8 cellular contexts compared by ENCODE assay signal in the genomic region with DNA sequence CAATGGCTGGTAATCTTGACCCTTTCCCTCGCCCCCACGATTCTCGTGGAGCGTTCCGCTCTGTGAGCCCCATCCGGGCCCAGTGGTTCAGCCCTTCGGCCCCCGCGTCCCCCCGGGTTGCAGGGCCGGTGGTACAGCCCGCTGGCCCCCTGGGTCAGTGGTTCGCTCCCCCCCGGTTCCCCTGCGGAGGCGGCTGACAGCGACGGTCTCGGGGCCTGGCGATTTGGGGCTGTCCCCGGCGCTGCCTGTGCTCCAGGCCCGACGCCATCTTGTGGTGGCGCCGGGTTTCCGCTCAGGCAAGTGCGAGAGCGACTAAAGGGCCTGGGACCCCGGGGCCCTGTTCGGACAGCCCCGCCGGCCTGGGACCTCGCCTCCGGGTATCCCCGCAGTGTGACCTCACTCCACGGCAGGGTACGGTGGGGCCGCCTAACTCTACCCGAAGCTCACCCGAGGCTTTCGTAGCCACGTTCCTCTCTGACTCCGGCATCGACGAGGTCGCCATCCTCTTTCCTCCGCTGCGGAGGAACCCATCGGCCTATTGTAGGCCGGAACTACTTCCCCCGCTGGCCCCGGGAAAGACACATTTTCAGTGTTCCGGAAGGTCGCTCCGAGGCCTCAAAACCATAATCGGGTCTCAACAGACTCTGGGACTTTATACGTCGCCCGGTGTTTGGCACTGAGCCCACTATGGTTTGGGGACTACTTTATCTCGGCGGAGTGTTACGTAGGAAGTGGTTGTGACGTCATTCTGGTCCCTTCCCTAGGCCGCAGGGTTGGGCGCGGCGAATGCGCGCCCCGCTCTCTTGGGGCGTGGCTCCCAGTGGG. TPM values are rescaled to one million over a fixed set of nuclear protein-coding genes. Genes with fewer than 3 reads are reported as not detected.
DNase-seq lines count a peak whose midpoint lies in the region; ATAC-seq and TF ChIP-seq lines count a peak whose summit lies in the region.

TSS of gene ZNF335 (minus strand) at position 529 of the 825 bp plus-strand sequence. CDS start 793 bp downstream, outside the sequence.

- TF ChIP-seq CTCF in KMS-11 (conservative IDR thresholded peaks at IDR 0.05; ENCODE audit: low read depth, low read length): peak; percentile 48; the same call in 1 of the 2 replicates
- peak; percentile 44 to 62 (median 54) for TF ChIP-seq CTCF in Peyer's patch (IDR thresholded peaks at IDR 0.05)

- H3K9me3 ChIP-seq in Peyer's patch (no peaks in the 10 kb centered on the region), muscle layer of duodenum (ENCODE audit: control insufficient read depth in 1 of 2, low read length in 2 of 2) (no peaks in the 10 kb centered on the region)

- DNase-seq in DMS79 treated with DMSO at 0.1 percent for 48 hours (lab: John Stamatoyannopoulos, UW) (peak; percentile 72), Peyer's patch (peak; percentile 91 to 96 (median 96))
- DNase-seq in activated T-cell treated with anti-CD3 and anti-CD28 coated beads, Interleukin-2, amount 50 U/mL, for 48 hours: peak; percentile 97 to 98
- peak; percentile 84 to 94 for DNase-seq in stimulated activated CD8-positive, alpha-beta memory T cell treated with anti-CD3 and anti-CD28 coated beads, Interleukin-7, amount 100 ng/mL, for 4 hours (ENCODE audit: low read depth in 2 of 2)

- peak in 1 of 2 donors; percentile 83 for TF ChIP-seq POLR2A in Peyer's patch (IDR thresholded peaks at IDR 0.05)

- peak within 1 kb of the TSS; percentile 14 for H3K4me3 ChIP-seq in KMS-11 (IDR thresholded peaks at IDR 0.05; ENCODE audit: insufficient read depth, low read depth, low read length)
- peak within 1 kb of the TSS; percentile 56 to 83 (median 71) for H3K4me3 ChIP-seq in Peyer's patch
- peak within 1 kb of the TSS; percentile 84 to 93 for H3K4me3 ChIP-seq in muscle layer of duodenum (ENCODE audit: low read depth in 1 of 2, low read length in 2 of 2)

- H3K9ac ChIP-seq in KMS-11: peak within 1 kb of the TSS; percentile 96

- H3K27ac ChIP-seq in KMS-11 (peak within 1 kb of the TSS; percentile 96), Peyer's patch (peak within 1 kb of the TSS; percentile 94 to 99 (median 98)), muscle layer of duodenum (ENCODE audit: low read length) (peak within 1 kb of the TSS; percentile 100)

- H3K4me1 ChIP-seq in KMS-11 (ENCODE audit: low read depth, poor library complexity, severe bottlenecking) (peaks cover 29% of the 10 kb centered on the region), Peyer's patch (peaks cover 0 to 19% (median 12%) of the 10 kb centered on the region in 4 donors), muscle layer of duodenum (ENCODE audit: control insufficient read depth in 1 of 2, insufficient read depth in 2 of 2, low read length in 2 of 2) (peaks cover 11 to 18% of the 10 kb centered on the region in 2 donors)

- peak; percentile 49 for ATAC-seq in GM21737 (IDR thresholded peaks at IDR 0.05; ENCODE audit: unreplicated experiment)
- ATAC-seq in esophagus mucosa: peak; percentile 93

- H3K27me3 ChIP-seq in KMS-11 (ENCODE audit: insufficient read depth, low read depth) (no peaks in the 10 kb centered on the region), Peyer's patch (no peaks in the 10 kb centered on the region), muscle layer of duodenum (ENCODE audit: low read depth, low read length) (no peaks in the 10 kb centered on the region)

- H3K79me2 ChIP-seq in KMS-11 (ENCODE audit: insufficient read depth, low read depth): peaks cover 35% of the 10 kb centered on the region

- no peaks in the 10 kb centered on the region for H4K20me1 ChIP-seq in KMS-11 (ENCODE audit: insufficient read depth)

- H3K4me2 ChIP-seq in KMS-11: peak within 1 kb of the TSS; percentile 87

- peak within 1 kb of the TSS; percentile 79 for H2AFZ ChIP-seq in KMS-11 (ENCODE audit: low read depth)

- H3K36me3 ChIP-seq in KMS-11 (ENCODE audit: insufficient read depth): no peaks in the 10 kb centered on the region; the same call in 1 of the 2 replicates
- H3K36me3 ChIP-seq in Peyer's patch: peaks cover 0 to 25% (median 0%) of the 10 kb centered on the region in 3 donors
- H3K36me3 ChIP-seq in muscle layer of duodenum (ENCODE audit: control insufficient read depth in 1 of 2, insufficient read depth in 2 of 2, low read length in 2 of 2): peaks cover 18 to 33% of the 10 kb centered on the region in 2 donors

RNA-seq across cellular contexts. Expression of gene ZNF335, which starts in this region (rescaled TPM):
- total RNA-seq in Peyer's patch: 10 to 100 TPM; 34.3 to 60.1 (median 53.6) TPM
- total RNA-seq in esophagus mucosa: 9.6 TPM

Comparison
In these comparisons a context has a peak if more than half of its experiments do, and no peak if none do; other contexts are left out.
1. Peak in every context shown above with its lines: DNase-seq, ATAC-seq, H3K4me3 ChIP-seq and H3K27ac ChIP-seq.
2. H3K4me3 ChIP-seq: peak in every context shown above with its lines; median percentile 88 in muscle layer of duodenum; 71 in Peyer's patch; 14 in KMS-11.